In the genomic region with DNA sequence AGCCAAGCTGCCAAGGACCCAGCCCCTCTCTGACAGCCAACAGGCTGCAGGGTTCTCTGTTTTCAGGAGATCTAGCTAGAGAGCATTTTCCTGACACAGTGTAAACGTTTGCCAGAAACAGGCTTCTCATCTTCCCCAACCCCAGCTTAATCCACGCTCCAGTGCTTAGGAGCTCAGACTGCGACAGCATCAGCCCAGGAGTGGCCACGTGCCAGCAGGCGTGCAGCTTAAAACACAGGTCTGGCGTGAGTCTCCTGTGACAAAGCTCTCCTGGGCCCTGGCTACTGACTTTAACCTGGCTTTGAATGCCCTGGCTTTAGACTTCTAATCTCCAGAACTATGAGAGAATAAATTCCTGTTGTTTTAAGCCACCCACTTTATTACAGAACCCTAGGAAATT, we compare ENCODE assay signal across 15 cellular contexts.
DNase-seq lines count a peak whose midpoint lies in the region; ATAC-seq and TF ChIP-seq lines count a peak whose summit lies in the region.
"Had no signal": no experiment of that assay in that cellular context is flagged by ENCODE, and none has a peak within 500 bp of the region (broad histone marks: within the 10 kb centered on the region; RNA-seq: fewer than 3 reads in every experiment).

No MANE protein-coding gene starts in this region.

- 39 to 50% methylated on average over 5 to 6 of the region's 6 CpGs for WGBS in testis, 2 donors

- H3K4me1 ChIP-seq in left ventricle myocardium inferior (peaks cover 67% of the 10 kb centered on the region), testis (no peaks in the 10 kb centered on the region)

- H3K27me3 ChIP-seq in left ventricle myocardium inferior (ENCODE audit: low read depth): no peaks in the 10 kb centered on the region
- H3K27me3 ChIP-seq in testis: no peaks in the 10 kb centered on the region
- H3K27me3 ChIP-seq: gastrocnemius medialis had no signal

- no peak for TF ChIP-seq POLR2A in testis (IDR thresholded peaks at IDR 0.05)

- intact Hi-C loops in left ventricle myocardium inferior (cut with micrococcal nuclease) (no loop called here), testis (cut with DNase I; ENCODE audit: low total_unique reads) (no loop called here)

- H3K4me3 ChIP-seq in left ventricle myocardium inferior (no peak overlapping the region), testis (no peak overlapping the region)
- H3K4me3 ChIP-seq: gastrocnemius medialis had no signal

- no peak for ATAC-seq in GM19455 (IDR thresholded peaks at IDR 0.05; ENCODE audit: unreplicated experiment)
- ATAC-seq: activated CD8-positive, alpha-beta T cell treated with anti-CD3 and anti-CD28 coated beads, Interleukin-2, amount 10 ng/mL, durations not matched to agents 7 days and 5 days; activated naive CD4-positive, alpha-beta T cell treated with anti-CD3 and anti-CD28 coated beads, Interleukin-2, amount 50 U/mL, for 72 hours; gastrocnemius medialis; stimulated activated naive CD8-positive, alpha-beta T cell treated with anti-CD3 and anti-CD28 coated beads, Interleukin-15, amount 100 ng/mL, for 72 hours; T-cell had no signal

- H3K27ac ChIP-seq in left ventricle myocardium inferior (replicated peaks) (peak overlapping the region; percentile 43), testis (no peak overlapping the region)
- H3K27ac ChIP-seq: gastrocnemius medialis had no signal

- no peaks in the 10 kb centered on the region for H3K36me3 ChIP-seq in left ventricle myocardium inferior
- no peaks in the 10 kb centered on the region for H3K36me3 ChIP-seq in testis (ENCODE audit: low read depth, missing control alignments)
- H3K36me3 ChIP-seq: gastrocnemius medialis had no signal

- no peak for TF ChIP-seq CTCF in left ventricle myocardium inferior (IDR thresholded peaks at IDR 0.05; ENCODE audit: borderline replicate concordance)
- TF ChIP-seq CTCF in testis (IDR thresholded peaks at IDR 0.05): no peak

- peak; percentile 64 for DNase-seq in NCI-H1105 (lab: John Stamatoyannopoulos, UW)
- DNase-seq in NCI-H345 treated with DMSO at 0.1 percent for 48 hours (lab: John Stamatoyannopoulos, UW; ENCODE audit: unreplicated experiment): peak; percentile 43
- peak; percentile 65 for DNase-seq in left ventricle myocardium inferior
- peak; percentile 42 for DNase-seq in testis
- no peak for DNase-seq in activated CD4-positive, CD25-positive, alpha-beta regulatory T cell (lab: John Stamatoyannopoulos, UW)
- no peak for DNase-seq in occipital lobe (lab: John Stamatoyannopoulos, UW)
- DNase-seq: activated CD8-positive, alpha-beta T cell treated with anti-CD3 and anti-CD28 coated beads, Interleukin-2, amount 10 ng/mL, durations not matched to agents 7 days and 5 days; DND-41; gastrocnemius medialis; KG1; mesenchymal stem cell; stimulated activated naive CD8-positive, alpha-beta T cell treated with anti-CD3 and anti-CD28 coated beads, Interleukin-15, amount 100 ng/mL, for 72 hours; T-cell had no signal

- H3K9me3 ChIP-seq in left ventricle myocardium inferior (replicated peaks) (no peaks in the 10 kb centered on the region), testis (no peaks in the 10 kb centered on the region)
- H3K9me3 ChIP-seq: gastrocnemius medialis had no signal

Comparison
In these comparisons a context has a peak if more than half of its experiments do, and no peak if none do; other contexts are left out.
1. DNase-seq: peak in NCI-H1105 (single experiment), NCI-H345 treated with DMSO at 0.1 percent for 48 hours (single experiment), left ventricle myocardium inferior (single experiment) and testis (single experiment); none in activated CD4-positive, CD25-positive, alpha-beta regulatory T cell (0 of 4) and occipital lobe (single experiment).